Comparison of ENCODE assay signal across 1 cellular context in genomic region chr1:56561227-56562019, GRCh38.
TF ChIP-seq lines count a peak whose summit lies in the region.

No MANE protein-coding gene starts in this region.

TF ChIP-seq in HepG2, 621 proteins besides CTCF, POLR2A, EP300 and RAD21 (continued from another document):
- no peak for TF ChIP-seq RERE (CRISPR knock-in tag; IDR thresholded peaks at IDR 0.05; ENCODE audit: low read depth)
